29 cellular contexts compared by ENCODE assay signal in the genomic region with DNA sequence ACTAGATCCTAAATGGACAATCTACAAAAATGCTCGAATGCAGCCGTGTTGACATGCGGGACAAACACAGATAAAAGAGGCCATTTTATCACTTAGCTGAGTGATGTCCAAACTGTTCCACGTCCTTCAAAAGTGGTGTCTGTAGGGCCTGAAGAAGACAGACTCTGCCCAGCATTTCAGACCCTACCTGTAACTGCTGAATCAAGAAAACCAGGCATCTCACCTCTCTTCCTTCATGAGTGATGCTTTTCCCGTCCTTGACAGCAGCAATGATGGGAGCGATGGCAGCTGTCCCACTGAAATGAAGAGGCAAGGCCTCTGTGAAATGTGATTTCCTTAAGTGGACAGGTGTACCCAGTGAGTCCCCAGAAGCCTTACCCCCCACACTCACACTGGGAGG.
"Had no signal": no experiment of that assay in that cellular context is flagged by ENCODE, and none has a peak within 500 bp of the region (broad histone marks: within the 10 kb centered on the region; RNA-seq: fewer than 3 reads in every experiment).

No MANE protein-coding gene starts in this region.

- H3K27ac Mint-ChIP-seq: dendritic cell treated with granulocyte-macrophage colony-stimulating factor and Interleukin-4, amounts not matched to agents 40 ng/mL and 50 ng/mL, for 4 days; endodermal cell; memory B cell; mesothelial cell of epicardium; nephron; neural progenitor cell; progenitor cell of endocrine pancreas; stimulated activated memory B cell treated with anti-CD40 and anti-IgM and Interleukin-4, amounts not matched to agents 10 μg/mL and 1 μg/mL and 100 μg/mL, for 72 hours; type B pancreatic cell had no signal

- H3K4me3 ChIP-seq: colonic mucosa, gastroesophageal sphincter, heart left ventricle, lung, neural progenitor cell, testis, tibial artery had no signal

- ATAC-seq: esophagus mucosa; gastroesophageal sphincter; heart left ventricle; left lobe of liver; naive thymus-derived CD4-positive, alpha-beta T cell; sciatic nerve; stimulated activated memory B cell treated with anti-CD40 and anti-IgM and Interleukin-4, amounts not matched to agents 10 μg/mL and 1 μg/mL and 100 μg/mL, for 72 hours; stimulated activated naive CD8-positive, alpha-beta T cell treated with anti-CD3 and anti-CD28 coated beads, Interleukin-15, Interleukin-2, amounts not matched to agents 100 U/mL and 50 U/mL, for 24 hours had no signal

- H3K4me1 Mint-ChIP-seq: endodermal cell, memory B cell, mesothelial cell of epicardium, nephron, neural progenitor cell had no signal

- FAIRE-seq: keratinocyte had no signal

- H3K9me3 ChIP-seq: colonic mucosa, gastroesophageal sphincter, heart left ventricle, testis, tibial artery had no signal

- H3K27ac ChIP-seq: colonic mucosa, epithelial cell of prostate, gastroesophageal sphincter, heart left ventricle, neural progenitor cell, parathyroid adenoma, testis, tibial artery had no signal

- H3K9me3 Mint-ChIP-seq: dendritic cell treated with granulocyte-macrophage colony-stimulating factor and Interleukin-4, amounts not matched to agents 40 ng/mL and 50 ng/mL, for 4 days; endodermal cell; immature natural killer cell; memory B cell; mesothelial cell of epicardium; nephron; neural progenitor cell; stimulated activated memory B cell treated with anti-CD40 and anti-IgM and Interleukin-4, amounts not matched to agents 10 μg/mL and 1 μg/mL and 100 μg/mL, for 72 hours; type B pancreatic cell had no signal

- H3K4me3 Mint-ChIP-seq: dendritic cell treated with granulocyte-macrophage colony-stimulating factor and Interleukin-4, amounts not matched to agents 40 ng/mL and 50 ng/mL, for 4 days; endodermal cell; immature natural killer cell; memory B cell; mesothelial cell of epicardium; naive thymus-derived CD4-positive, alpha-beta T cell; nephron; neural progenitor cell; stimulated activated memory B cell treated with anti-CD40 and anti-IgM and Interleukin-4, amounts not matched to agents 10 μg/mL and 1 μg/mL and 100 μg/mL, for 72 hours; type B pancreatic cell had no signal

- DNase-seq: colonic mucosa; effector CD8-positive, alpha-beta T cell; endodermal cell; foreskin fibroblast; heart left ventricle; hypothalamus; immature natural killer cell; naive thymus-derived CD4-positive, alpha-beta T cell; stimulated activated CD4-positive, alpha-beta T cell treated with anti-CD3 and anti-CD28 coated beads, Interleukin-4, amount 100 ng/mL, for 4 hours; stimulated activated naive CD8-positive, alpha-beta T cell treated with anti-CD3 and anti-CD28 coated beads, Interleukin-15, Interleukin-2, amounts not matched to agents 100 U/mL and 50 U/mL, for 24 hours; substantia nigra; testis had no signal

- H3K27me3 ChIP-seq: colonic mucosa, gastroesophageal sphincter, heart left ventricle, neural progenitor cell, testis, tibial artery had no signal

- H3K4me2 ChIP-seq: neural progenitor cell had no signal

- H3K4me1 ChIP-seq: colonic mucosa, neural progenitor cell, parathyroid adenoma, testis, tibial artery had no signal

- H3K27me3 Mint-ChIP-seq: dendritic cell treated with granulocyte-macrophage colony-stimulating factor and Interleukin-4, amounts not matched to agents 40 ng/mL and 50 ng/mL, for 4 days; memory B cell; naive thymus-derived CD4-positive, alpha-beta T cell; progenitor cell of endocrine pancreas; stimulated activated memory B cell treated with anti-CD40 and anti-IgM and Interleukin-4, amounts not matched to agents 10 μg/mL and 1 μg/mL and 100 μg/mL, for 72 hours; type B pancreatic cell had no signal
